In genomic region chr7:23712368-23713284, GRCh38 we compare ENCODE assay signal across 8 cellular contexts. TPM values are rescaled to one million over a fixed set of nuclear protein-coding genes. Genes with fewer than 3 reads are reported as not detected.
DNase-seq lines count a peak whose midpoint lies in the region; ATAC-seq, FAIRE-seq and TF ChIP-seq lines count a peak whose summit lies in the region.

No MANE protein-coding gene starts in this region.

- no peaks in the 10 kb centered on the region for H3K79me2 ChIP-seq in GM23248 (ENCODE audit: insufficient read depth)
- no peaks in the 10 kb centered on the region for H3K79me2 ChIP-seq in mammary epithelial cell (ENCODE audit: insufficient read depth, low read length)
- H3K79me2 ChIP-seq in HepG2 (ENCODE audit: insufficient read depth, low read length), result no peaks in the 10 kb centered on the region

- H3F3A ChIP-seq in GM23248 (ENCODE audit: insufficient read depth), result peaks cover 10% of the 10 kb centered on the region; the same call in 1 of the 2 replicates

- DNase-seq in AML-193 (lab: John Stamatoyannopoulos, UW) (peak; percentile 49 to 51), GM23248 (peak; percentile 84), NCI-H446 (lab: John Stamatoyannopoulos, UW) (peak; percentile 47 to 79), mammary epithelial cell (peak; percentile 60), HepG2 (ENCODE audit: low spot score) (peak; percentile 51), T-helper 9 cell (no peak)
- DNase-seq in activated T-cell treated with anti-CD3 and anti-CD28 coated beads, Interleukin-2, amount 50 U/mL, for 1 hour, result no peak
- no peak for DNase-seq in activated CD4-positive, CD25-positive, alpha-beta regulatory T cell treated with anti-CD3 and anti-CD28 coated beads, Interleukin-2, amount 50 U/mL, for 72 hours

- no peak for TF ChIP-seq POLR2A in HepG2 (IDR thresholded peaks at IDR 0.05; ENCODE audit: insufficient read depth in 1 of 2, low read depth in 2 of 2, low read length in 2 of 2)

- H3K9ac ChIP-seq in GM23248 (no peak overlapping the region), mammary epithelial cell (ENCODE audit: insufficient read depth, low read length) (no peak overlapping the region), HepG2 (ENCODE audit: insufficient read depth, low read depth, low read length) (no peak overlapping the region)

- POLR2A ChIA-PET in HepG2 (lab: Yijun Ruan, JAX), result no interaction called here

- H4K20me1 ChIP-seq in GM23248 (ENCODE audit: insufficient read depth) (no peaks in the 10 kb centered on the region), mammary epithelial cell (ENCODE audit: insufficient read depth, low read length) (no peaks in the 10 kb centered on the region), HepG2 (ENCODE audit: insufficient read depth, low read length) (no peaks in the 10 kb centered on the region)

- TF ChIP-seq EP300 in HepG2 (IDR thresholded peaks at IDR 0.05; ENCODE audit: low read depth in 2 of 2, low read length in 2 of 2) (no peak), HepG2 (CRISPR knock-in tag; IDR thresholded peaks at IDR 0.05; ENCODE audit: borderline replicate concordance) (no peak)

- H3K27ac ChIP-seq in GM23248, result no peak overlapping the region
- H3K27ac ChIP-seq in mammary epithelial cell (ENCODE audit: insufficient read depth, low read depth, low read length), result no peak overlapping the region
- no peak overlapping the region for H3K27ac ChIP-seq in HepG2 (ENCODE audit: extremely low read length, insufficient read depth, low read length)

- H3K36me3 ChIP-seq in GM23248 (ENCODE audit: low read depth), result no peaks in the 10 kb centered on the region
- H3K36me3 ChIP-seq in mammary epithelial cell (ENCODE audit: insufficient read depth, low read length), result no peaks in the 10 kb centered on the region
- H3K36me3 ChIP-seq in HepG2 (replicated peaks in 1 of 2; ENCODE audit: control insufficient read depth in 1 of 2, insufficient read depth in 2 of 2, low read length in 2 of 2), result no peaks in the 10 kb centered on the region

- dilution Hi-C loops in mammary epithelial cell (cut with HindIII; ENCODE audit: low sequenced_read_pairs), result no loop called here

- in situ Hi-C loops in GM23248 (cut with MboI), result loop anchor here (5.0 kb wide), 1 partner anchor 140 kb away; no protein-coding TSS in a partner anchor
- in situ Hi-C loops in mammary epithelial cell (cut with MboI; ENCODE audit: low sequenced_read_pairs in 2 of 2), result loop anchor here (25.0 kb wide), 2 partner anchors 425 to 450 kb away; partner anchors contain the start of gene MALSU1 (in 1 of the 2)
- in situ Hi-C loops in HepG2 (cut with HindIII; ENCODE audit: extremely low pct_ligation_motif_present, low pct_unique_long_range_greater_than_20kb), result loop anchor here (5.0 to 25.0 kb wide), 2 partner anchors 140 to 450 kb away; no protein-coding TSS in a partner anchor

- H3K4me2 ChIP-seq in GM23248 (ENCODE audit: unreplicated experiment) (peak overlapping the region; percentile 69), mammary epithelial cell (ENCODE audit: insufficient read depth, low read depth, low read length) (no peak overlapping the region), HepG2 (ENCODE audit: low read depth, low read length) (no peak overlapping the region)

- ATAC-seq in HepG2, result peak; percentile 26; the same call in 1 of the 3 replicates

- TF ChIP-seq CTCF in mammary epithelial cell (conservative IDR thresholded peaks at IDR 0.05 in 1 of 2, IDR thresholded peaks at IDR 0.05 in 1 of 2; ENCODE audit: extremely low read depth in 1 of 2, insufficient read depth in 1 of 2, low read depth in 1 of 2, low read length in 2 of 2), result peak; percentile 35 to 46
- TF ChIP-seq CTCF in HepG2 (CRISPR knock-in tag; IDR thresholded peaks at IDR 0.05), result peak; percentile 57

- peaks cover 18% of the 10 kb centered on the region for H3K4me1 ChIP-seq in GM23248 (ENCODE audit: insufficient read depth)
- H3K4me1 ChIP-seq in mammary epithelial cell (ENCODE audit: insufficient read depth, low read length), result peaks cover 20% of the 10 kb centered on the region
- peaks cover 14% of the 10 kb centered on the region for H3K4me1 ChIP-seq in HepG2 (ENCODE audit: insufficient read depth, low read length)

- WGBS in GM23248 (ENCODE audit: low coverage in 1 of 2, low lambda C conversion rate in 2 of 2, missing lambda C conversion rate in 2 of 2), 2 experiments, result 45 to 48% methylated on average over 8 of the region's 8 CpGs
- WGBS in mammary epithelial cell (ENCODE audit: low coverage, missing lambda C conversion rate), result 38% methylated on average over 8 of the region's 8 CpGs
- 3% methylated on average over 8 of the region's 8 CpGs for WGBS in HepG2 (ENCODE audit: low lambda C conversion rate)

- no peak for FAIRE-seq in HepG2 (lab: Jason Lieb, UNC)

- H3K9me3 ChIP-seq in GM23248 (ENCODE audit: low read depth) (no peaks in the 10 kb centered on the region), mammary epithelial cell (replicated peaks; ENCODE audit: insufficient read depth, low read length) (no peaks in the 10 kb centered on the region), HepG2 (ENCODE audit: low read length) (no peaks in the 10 kb centered on the region)

- intact Hi-C loops in mammary epithelial cell (cut with micrococcal nuclease) (loop anchor here (1.0 to 5.0 kb wide), 5 partner anchors 50 to 439 kb away; no protein-coding TSS in a partner anchor), HepG2 (cut with micrococcal nuclease; ENCODE audit: unreplicated experiment) (loop anchor here (1.0 to 2.0 kb wide), 4 partner anchors 58 to 450 kb away; no protein-coding TSS in a partner anchor)

- peak; percentile 52; the same call in 1 of the 2 replicates for TF ChIP-seq RAD21 in HepG2 (CRISPR knock-in tag; IDR thresholded peaks at IDR 0.05)

- CTCF ChIA-PET in mammary epithelial cell (lab: Charles Lee; ENCODE audit: low non-redundant PET) (interaction anchor here (0.5 to 0.9 kb wide), 4 partner anchors 10 to 611 kb away, joined by 3 to 8 read pairs (median 4); no protein-coding TSS in a partner anchor), HepG2 (lab: Yijun Ruan, JAX; ENCODE audit: low intra/inter-chr PET ratio, low total read pairs) (interaction anchor here (0.9 to 2.9 kb wide), 6 partner anchors 16 to 168 kb away, joined by 3 to 45 read pairs (median 12); no protein-coding TSS in a partner anchor)

- no peaks in the 10 kb centered on the region for H3K27me3 ChIP-seq in GM23248 (replicated peaks; ENCODE audit: insufficient read depth)
- H3K27me3 ChIP-seq in mammary epithelial cell (ENCODE audit: insufficient read depth, low read length), result no peaks in the 10 kb centered on the region
- H3K27me3 ChIP-seq in HepG2 (ENCODE audit: control insufficient read depth in 1 of 2, insufficient read depth in 2 of 2, low read length in 2 of 2), result peaks cover 0 to 4% of the 10 kb centered on the region in 2 experiments; a peak in 3 of 5 replicates

- no TSS peak for BruUV-seq in mammary epithelial cell (replicated peaks; lab: Mats Ljungman, UMichigan)
- BruUV-seq in HepG2 (replicated peaks; lab: Mats Ljungman, UMichigan), result no TSS peak

- no peaks in the 10 kb centered on the region for H3K9me2 ChIP-seq in GM23248 (ENCODE audit: insufficient read depth)

- H3K4me3 ChIP-seq in GM23248 (no peak overlapping the region), mammary epithelial cell (replicated peaks in 1 of 3; ENCODE audit: insufficient read depth in 1 of 3, low read depth in 2 of 3, low read length in 3 of 3) (no peak overlapping the region), HepG2 (replicated peaks in 1 of 3; ENCODE audit: insufficient read depth in 1 of 3, low read depth in 2 of 3, low read length in 3 of 3) (no peak overlapping the region)

- H2AFZ ChIP-seq in GM23248 (no peak overlapping the region), mammary epithelial cell (ENCODE audit: low read depth, low read length) (no peak overlapping the region), HepG2 (ENCODE audit: low read length) (no peak overlapping the region)

RNA-seq across cellular contexts. Expression of gene STK31, which starts 2.6 kb away (rescaled TPM):
- not detected in 2 replicates for total RNA-seq in GM23248 (2014; rRNA removed; shearing (Covaris generic))
- polyA plus RNA-seq in GM23248 (2016; fragmentation: Nextera tagmentation; extraction: Ambion mirVana) (not detected in 2 replicates), mammary epithelial cell (not detected), HepG2 (2011; rRNA removed) (not detected in 2 replicates)
- total RNA-seq in mammary epithelial cell (under 1 TPM in 1 of 2 donors, not detected in 1; under 0.01 TPM), HepG2 (2016; rRNA removed; fragmentation: Illumina TruSeq; extraction: Trizol) (not detected in 2 replicates)
- polyA minus RNA-seq in mammary epithelial cell, result not detected
- total RNA-seq in HepG2 (2016; cell fraction: cytosol; rRNA removed; fragmentation: Illumina TruSeq; extraction: Trizol; ENCODE audit: low read depth), result not detected in 2 replicates
- not detected in 2 replicates for total RNA-seq in HepG2 (2016; cell fraction: insoluble cytoplasmic fraction; rRNA removed; fragmentation: Illumina TruSeq; extraction: Trizol)
- total RNA-seq in HepG2 (2016; cell fraction: membrane; rRNA removed; fragmentation: Illumina TruSeq; extraction: Trizol), result not detected in 2 replicates
- total RNA-seq in HepG2 (2016; cell fraction: nucleus; rRNA removed; fragmentation: Illumina TruSeq; extraction: Trizol), result not detected in 2 replicates
- not detected in 2 replicates for polyA plus RNA-seq in HepG2 (2011; cell fraction: cytosol; rRNA removed)
- polyA plus RNA-seq in HepG2 (2011; cell fraction: nucleus; rRNA removed), result not detected in 2 replicates
- polyA plus RNA-seq in HepG2 (2012), result 0.05 TPM in 1 of 2 replicates, not detected in the other
- polyA plus RNA-seq in HepG2 (2016; cell fraction: cytosol; fragmentation: Illumina TruSeq; extraction: Trizol; ENCODE audit: low read depth), result not detected in 2 replicates
- polyA plus RNA-seq in HepG2 (2016; cell fraction: insoluble cytoplasmic fraction; fragmentation: Illumina TruSeq; extraction: Trizol; ENCODE audit: low read depth), result not detected in 2 replicates
- polyA plus RNA-seq in HepG2 (2016; cell fraction: membrane; fragmentation: Illumina TruSeq; extraction: Trizol; ENCODE audit: low read depth), result not detected in 2 replicates
- not detected in 2 replicates for polyA plus RNA-seq in HepG2 (2016; cell fraction: nucleus; fragmentation: Illumina TruSeq; extraction: Trizol; ENCODE audit: insufficient read depth, low read depth)
- polyA minus RNA-seq in HepG2 (2011; rRNA and poly(A)+ RNA removed; ENCODE audit: low replicate concordance), result not detected in 2 replicates
- not detected in 2 replicates for polyA minus RNA-seq in HepG2 (2011; cell fraction: cytosol; rRNA and poly(A)+ RNA removed)
- not detected in 2 replicates for polyA minus RNA-seq in HepG2 (2011; cell fraction: nucleus; rRNA and poly(A)+ RNA removed)

RNA-seq across cellular contexts. Expression of gene FAM221A, which starts 32.6 kb away (rescaled TPM):
- total RNA-seq in GM23248 (2014; rRNA removed; shearing (Covaris generic)), result 0.43 and 4.9 TPM in 2 replicates
- polyA plus RNA-seq in GM23248 (2016; fragmentation: Nextera tagmentation; extraction: Ambion mirVana) (0.60 and 0.63 TPM in 2 replicates), mammary epithelial cell (0.44 TPM), HepG2 (2011; rRNA removed) (0.08 TPM in 1 of 2 replicates, not detected in the other)
- total RNA-seq in mammary epithelial cell (1 to 10 TPM in 1 of 2 donors, under 1 TPM in 1; 0.26 to 1.2 TPM), HepG2 (2016; rRNA removed; fragmentation: Illumina TruSeq; extraction: Trizol) (not detected in 2 replicates)
- polyA minus RNA-seq in mammary epithelial cell, result not detected
- not detected in 2 replicates for total RNA-seq in HepG2 (2016; cell fraction: cytosol; rRNA removed; fragmentation: Illumina TruSeq; extraction: Trizol; ENCODE audit: low read depth)
- 0.06 TPM in 1 of 2 replicates, not detected in the other for total RNA-seq in HepG2 (2016; cell fraction: insoluble cytoplasmic fraction; rRNA removed; fragmentation: Illumina TruSeq; extraction: Trizol)
- total RNA-seq in HepG2 (2016; cell fraction: membrane; rRNA removed; fragmentation: Illumina TruSeq; extraction: Trizol), result not detected in 2 replicates
- total RNA-seq in HepG2 (2016; cell fraction: nucleus; rRNA removed; fragmentation: Illumina TruSeq; extraction: Trizol), result not detected in 2 replicates
- not detected in 2 replicates for polyA plus RNA-seq in HepG2 (2011; cell fraction: cytosol; rRNA removed)
- polyA plus RNA-seq in HepG2 (2011; cell fraction: nucleus; rRNA removed), result 0.03 TPM in 1 of 2 replicates, not detected in the other
- polyA plus RNA-seq in HepG2 (2012), result not detected in 2 replicates
- polyA plus RNA-seq in HepG2 (2016; cell fraction: cytosol; fragmentation: Illumina TruSeq; extraction: Trizol; ENCODE audit: low read depth), result not detected in 2 replicates
- not detected in 2 replicates for polyA plus RNA-seq in HepG2 (2016; cell fraction: insoluble cytoplasmic fraction; fragmentation: Illumina TruSeq; extraction: Trizol; ENCODE audit: low read depth)
- polyA plus RNA-seq in HepG2 (2016; cell fraction: membrane; fragmentation: Illumina TruSeq; extraction: Trizol; ENCODE audit: low read depth), result not detected in 2 replicates
- polyA plus RNA-seq in HepG2 (2016; cell fraction: nucleus; fragmentation: Illumina TruSeq; extraction: Trizol; ENCODE audit: insufficient read depth, low read depth), result 0.55 TPM in 1 of 2 replicates, not detected in the other
- polyA minus RNA-seq in HepG2 (2011; rRNA and poly(A)+ RNA removed; ENCODE audit: low replicate concordance), result not detected in 2 replicates
- not detected in 2 replicates for polyA minus RNA-seq in HepG2 (2011; cell fraction: cytosol; rRNA and poly(A)+ RNA removed)
- polyA minus RNA-seq in HepG2 (2011; cell fraction: nucleus; rRNA and poly(A)+ RNA removed), result 0.62 TPM in 1 of 2 replicates, not detected in the other

Comparison
In these comparisons a context has a peak if more than half of its experiments do, and no peak if none do; other contexts are left out.
1. DNase-seq: peak in AML-193 (2 of 2), GM23248 (single experiment), NCI-H446 (2 of 2), mammary epithelial cell (single experiment) and HepG2 (single experiment); none in activated T-cell treated with anti-CD3 and anti-CD28 coated beads, Interleukin-2, amount 50 U/mL, for 1 hour (single experiment), activated CD4-positive, CD25-positive, alpha-beta regulatory T cell treated with anti-CD3 and anti-CD28 coated beads, Interleukin-2, amount 50 U/mL, for 72 hours (single experiment) and T-helper 9 cell (single experiment).